ENCODE assay signal across 1 cellular context in genomic region chr6:36735110-36735971, GRCh38.
TF ChIP-seq lines count a peak whose summit lies in the region.

No MANE protein-coding gene starts in this region.

TF ChIP-seq in WTC11, 78 proteins besides CTCF, POLR2A, EP300 and RAD21 (continued from another document):
- TF ChIP-seq ZNF512 (CRISPR knock-in tag; IDR thresholded peaks at IDR 0.05; ENCODE audit: borderline replicate concordance) (no peak), E2F1 (CRISPR knock-in tag; IDR thresholded peaks at IDR 0.05) (no peak), JAZF1 (CRISPR knock-in tag; IDR thresholded peaks at IDR 0.05) (no peak), HMGA2 (CRISPR knock-in tag; IDR thresholded peaks at IDR 0.05) (no peak)
